ENCODE assay signal across 34 cellular contexts in genomic region chr6:154945271-154945890, GRCh38.
"Had no signal": no experiment of that assay in that cellular context is flagged by ENCODE, and none has a peak within 500 bp of the region (broad histone marks: within the 10 kb centered on the region; RNA-seq: fewer than 3 reads in every experiment).

No MANE protein-coding gene starts in this region.

- H3K4me1 Mint-ChIP-seq: brain, endodermal cell had no signal

- H3K36me3 ChIP-seq: breast epithelium had no signal

- H3K4me3 ChIP-seq: breast epithelium, cardiac muscle cell, coronary artery, dorsolateral prefrontal cortex, esophagus muscularis mucosa, gastrocnemius medialis had no signal

- H3K27ac ChIP-seq: breast epithelium, cardiac muscle cell, coronary artery, dorsolateral prefrontal cortex, esophagus muscularis mucosa, foreskin keratinocyte, gastrocnemius medialis, VCaP had no signal

- H3K27ac Mint-ChIP-seq: activated B cell treated with CpG ODN at 0.5 μM for 24 hours; activated CD8-positive, alpha-beta T cell treated with anti-CD3 and anti-CD28 coated beads for 36 hours; activated naive CD8-positive, alpha-beta T cell; activated T-helper 17 cell treated with anti-CD3 and anti-CD28 coated beads, Interleukin-2, amount 50 U/mL, for 72 hours; brain; dendritic cell treated with granulocyte-macrophage colony-stimulating factor and Interleukin-4, amounts not matched to agents 40 ng/mL and 50 ng/mL, for 4 days; endodermal cell had no signal

- H3K4me3 Mint-ChIP-seq: activated B cell treated with CpG ODN at 0.5 μM for 24 hours; activated CD8-positive, alpha-beta T cell treated with anti-CD3 and anti-CD28 coated beads for 36 hours; activated naive CD8-positive, alpha-beta T cell; activated T-cell treated with anti-CD3 and anti-CD28 coated beads, Interleukin-2, amount 50 U/mL, for 4 hours; activated T-helper 17 cell treated with anti-CD3 and anti-CD28 coated beads, Interleukin-2, amount 50 U/mL, for 72 hours; brain; dendritic cell treated with granulocyte-macrophage colony-stimulating factor and Interleukin-4, amounts not matched to agents 40 ng/mL and 50 ng/mL, for 4 days; endodermal cell had no signal

- H3K9me3 ChIP-seq: breast epithelium, esophagus muscularis mucosa, gastrocnemius medialis had no signal

- DNase-seq: activated B cell treated with CpG ODN at 0.5 μM for 24 hours; activated CD4-positive, alpha-beta T cell treated with anti-CD3 and anti-CD28 coated beads for 48 hours; activated CD4-positive, alpha-beta T cell treated with anti-CD3 and anti-CD28 coated beads, Interleukin-2, amount 50 U/mL, for 1 hour; activated CD4-positive, alpha-beta T cell treated with anti-CD3 and anti-CD28 coated beads, Interleukin-2, amount 50 U/mL, for 48 hours; activated CD8-positive, alpha-beta memory T cell treated with anti-CD3 and anti-CD28 coated beads for 24 hours; activated CD8-positive, alpha-beta T cell treated with anti-CD3 and anti-CD28 coated beads for 36 hours; activated effector memory CD4-positive, alpha-beta T cell treated with Interleukin-2 at 50 U/mL for 16 hours; activated gamma-delta T cell treated with Interleukin-2 at 50 U/mL for 16 hours; activated naive CD4-positive, alpha-beta T cell treated with anti-CD3 and anti-CD28 coated beads, Interleukin-2, amount 50 U/mL, for 16 hours; activated naive CD4-positive, alpha-beta T cell treated with Interleukin-2 at 50 U/mL for 16 hours; activated T-cell treated with anti-CD3 and anti-CD28 coated beads, Interleukin-2, amount 50 U/mL, for 4 hours; amniotic stem cell; anterior cingulate cortex; central memory CD4-positive, alpha-beta T cell; cerebellar nuclear complex; dorsolateral prefrontal cortex; effector memory CD4-positive, alpha-beta T cell; endodermal cell; erythroblast; foreskin keratinocyte; gastrocnemius medialis; glutamatergic neuron; T-helper 2 cell had no signal

- H3K27me3 Mint-ChIP-seq: activated B cell treated with CpG ODN at 0.5 μM for 24 hours; activated CD8-positive, alpha-beta T cell treated with anti-CD3 and anti-CD28 coated beads for 36 hours; activated naive CD8-positive, alpha-beta T cell; activated T-helper 17 cell treated with anti-CD3 and anti-CD28 coated beads, Interleukin-2, amount 50 U/mL, for 72 hours; brain; dendritic cell treated with granulocyte-macrophage colony-stimulating factor and Interleukin-4, amounts not matched to agents 40 ng/mL and 50 ng/mL, for 4 days had no signal

- ATAC-seq: activated CD4-positive, CD25-positive, alpha-beta regulatory T cell treated with anti-CD3 and anti-CD28 coated beads, Interleukin-2, amount 50 U/mL, for 24 hours; activated CD8-positive, alpha-beta T cell treated with anti-CD3 and anti-CD28 coated beads for 36 hours; activated T-cell treated with anti-CD3 and anti-CD28 coated beads, Interleukin-2, amount 50 U/mL, for 4 hours; activated T-helper 17 cell treated with anti-CD3 and anti-CD28 coated beads, Interleukin-2, amount 50 U/mL, for 72 hours; foreskin keratinocyte; gastrocnemius medialis had no signal

- FAIRE-seq: TTC549 had no signal

- H3K27me3 ChIP-seq: breast epithelium, dorsolateral prefrontal cortex, esophagus muscularis mucosa, foreskin keratinocyte, gastrocnemius medialis had no signal

- H3K4me1 ChIP-seq: breast epithelium, esophagus muscularis mucosa, foreskin keratinocyte, gastrocnemius medialis had no signal

- H3K9me3 Mint-ChIP-seq: activated B cell treated with CpG ODN at 0.5 μM for 24 hours; activated T-cell treated with anti-CD3 and anti-CD28 coated beads, Interleukin-2, amount 50 U/mL, for 4 hours; activated T-helper 17 cell treated with anti-CD3 and anti-CD28 coated beads, Interleukin-2, amount 50 U/mL, for 72 hours; dendritic cell treated with granulocyte-macrophage colony-stimulating factor and Interleukin-4, amounts not matched to agents 40 ng/mL and 50 ng/mL, for 4 days; endodermal cell had no signal
